ENCODE assay signal across 24 cellular contexts in the genomic region with DNA sequence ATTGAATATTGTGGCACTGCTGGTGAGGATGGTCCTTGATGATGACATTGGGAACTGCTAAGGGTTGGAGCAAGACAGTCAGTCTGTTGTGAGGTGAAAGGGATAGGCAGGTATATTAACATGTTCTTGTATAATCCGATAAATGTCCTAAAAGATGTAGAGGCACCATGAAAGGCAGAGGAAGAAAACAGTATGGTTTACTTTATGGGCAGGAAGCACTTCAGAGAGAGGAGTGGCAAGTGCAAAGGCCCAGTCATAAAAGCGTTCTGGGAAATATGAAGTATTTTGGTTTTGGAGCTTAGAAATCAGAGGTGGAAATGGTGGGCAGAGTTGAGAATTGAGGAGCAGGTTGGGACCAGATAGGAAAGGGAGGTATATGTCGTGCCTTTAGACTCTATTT. TPM values are rescaled to one million over a fixed set of nuclear protein-coding genes. Genes with fewer than 3 reads are reported as not detected.
DNase-seq lines count a peak whose midpoint lies in the region; ATAC-seq and TF ChIP-seq lines count a peak whose summit lies in the region.
"Had no signal": no experiment of that assay in that cellular context is flagged by ENCODE, and none has a peak within 500 bp of the region (broad histone marks: within the 10 kb centered on the region; RNA-seq: fewer than 3 reads in every experiment).

No MANE protein-coding gene starts in this region.

- DNase-seq in activated CD4-positive, alpha-beta T cell treated with anti-CD3 and anti-CD28 coated beads for 36 hours: no peak
- no peak for DNase-seq in activated CD4-positive, alpha-beta T cell treated with anti-CD3 and anti-CD28 coated beads, Interleukin-2, amount 50 U/mL, for 48 hours
- DNase-seq in CD14-positive monocyte (ENCODE audit: low spot score) (no peak), mucosa of descending colon (no peak), kidney glomerular epithelial cell (lab: John Stamatoyannopoulos, UW) (no peak)
- no peak for DNase-seq in activated T-helper 2 cell treated with anti-CD3 and anti-CD28 coated beads, Interferon-gamma antibody, Interleukin-2, Interleukin-4, amounts not matched to agents 10 μg/mL and 5 μg/mL and 100 μg/mL, durations not matched to agents 14 hours and 24 hours and 36 hours (ENCODE audit: low spot score)
- DNase-seq: AML-193, Caco-2, GM23248, Kasumi-1, MM.1S, NCI-H1092, NCI-H1436 treated with DMSO at 0.1 percent for 48 hours, NCI-H2029 treated with DMSO at 0.1 percent for 48 hours, NCI-H2171, NCI-H446 treated with DMSO at 0.1 percent for 48 hours, Peyer's patch had no signal

- no peaks in the 10 kb centered on the region for H3K9me3 ChIP-seq in mucosa of descending colon
- H3K9me3 ChIP-seq in gastroesophageal sphincter: no peaks in the 10 kb centered on the region
- H3K9me3 ChIP-seq: Caco-2, HAP-1, Peyer's patch had no signal

- no peak for TF ChIP-seq EP300 in gastroesophageal sphincter (IDR thresholded peaks at IDR 0.05)

- ATAC-seq in activated CD4-positive, alpha-beta T cell treated with anti-CD3 and anti-CD28 coated beads for 36 hours: no peak
- ATAC-seq in mucosa of descending colon: peak; percentile 63
- ATAC-seq in gastroesophageal sphincter: no peak
- no peak for ATAC-seq in GM18870 (IDR thresholded peaks at IDR 0.05; ENCODE audit: unreplicated experiment)
- ATAC-seq: Right ventricle myocardium inferior had no signal

- H3K36me3 Mint-ChIP-seq in activated CD4-positive, alpha-beta T cell treated with anti-CD3 and anti-CD28 coated beads for 36 hours (ENCODE audit: low read depth): peaks cover 62% of the 10 kb centered on the region
- peaks cover 56 to 74% of the 10 kb centered on the region in 2 donors for H3K36me3 Mint-ChIP-seq in CD14-positive monocyte
- H3K36me3 Mint-ChIP-seq in activated T-helper 2 cell treated with anti-CD3 and anti-CD28 coated beads, Interferon-gamma antibody, Interleukin-2, Interleukin-4, amounts not matched to agents 10 μg/mL and 5 μg/mL and 100 μg/mL, durations not matched to agents 14 hours and 24 hours and 36 hours (ENCODE audit: low read depth): peaks cover 72% of the 10 kb centered on the region

- intact Hi-C loops in activated CD4-positive, alpha-beta T cell treated with anti-CD3 and anti-CD28 coated beads for 36 hours (cut with DNase I, micrococcal nuclease): no loop called here
- intact Hi-C loops in CD14-positive monocyte (cut with micrococcal nuclease): no loop called here
- intact Hi-C loops in activated T-helper 2 cell treated with anti-CD3 and anti-CD28 coated beads, Interferon-gamma antibody, Interleukin-2, Interleukin-4, amounts not matched to agents 10 μg/mL and 5 μg/mL and 100 μg/mL, durations not matched to agents 14 hours and 24 hours and 36 hours (cut with micrococcal nuclease): no loop called here
- intact Hi-C loops in mucosa of descending colon (cut with DNase I, micrococcal nuclease): no loop called here

- H3K4me1 ChIP-seq in mucosa of descending colon (ENCODE audit: low read depth) (no peaks in the 10 kb centered on the region), gastroesophageal sphincter (no peaks in the 10 kb centered on the region)
- H3K4me1 ChIP-seq: Caco-2, HAP-1, Peyer's patch had no signal

- H3K4me3 ChIP-seq in mucosa of descending colon: no peak overlapping the region
- no peak overlapping the region for H3K4me3 ChIP-seq in gastroesophageal sphincter
- H3K4me3 ChIP-seq: GM23248, HAP-1, Peyer's patch, SK-N-MC had no signal

- H3K27ac ChIP-seq in gastroesophageal sphincter: no peak overlapping the region
- H3K27ac ChIP-seq: 22Rv1, C4-2B, GM23248, Peyer's patch, SK-N-MC had no signal

- WGBS in gastroesophageal sphincter (ENCODE audit: low coverage in 1 of 2), 2 donors: 96 to 100% methylated on average over 3 of the region's 3 CpGs

- H3K27me3 Mint-ChIP-seq in activated CD4-positive, alpha-beta T cell treated with anti-CD3 and anti-CD28 coated beads for 36 hours: no peaks in the 10 kb centered on the region
- no peaks in the 10 kb centered on the region for H3K27me3 Mint-ChIP-seq in CD14-positive monocyte (ENCODE audit: low read depth in 3 of 3)
- no peaks in the 10 kb centered on the region for H3K27me3 Mint-ChIP-seq in activated T-helper 2 cell treated with anti-CD3 and anti-CD28 coated beads, Interferon-gamma antibody, Interleukin-2, Interleukin-4, amounts not matched to agents 10 μg/mL and 5 μg/mL and 100 μg/mL, durations not matched to agents 14 hours and 24 hours and 36 hours (ENCODE audit: low read depth)

- TF ChIP-seq POLR2A in gastroesophageal sphincter (IDR thresholded peaks at IDR 0.05): no peak

- H3K27me3 ChIP-seq in gastroesophageal sphincter: no peaks in the 10 kb centered on the region
- H3K27me3 ChIP-seq: Peyer's patch had no signal

- no peak for TF ChIP-seq CTCF in CD14-positive monocyte (IDR thresholded peaks at IDR 0.05)
- no peak for TF ChIP-seq CTCF in mucosa of descending colon (IDR thresholded peaks at IDR 0.05)
- TF ChIP-seq CTCF in gastroesophageal sphincter (IDR thresholded peaks at IDR 0.05): no peak

- CTCF ChIA-PET in activated CD4-positive, alpha-beta T cell treated with anti-CD3 and anti-CD28 coated beads for 36 hours (lab: Charles Lee): no interaction called here

- POLR2A ChIA-PET in activated CD4-positive, alpha-beta T cell treated with anti-CD3 and anti-CD28 coated beads for 36 hours (lab: Charles Lee): interaction anchor here (1.1 kb wide), 1 partner anchor 11 kb away, joined by 3 read pairs; no protein-coding TSS in a partner anchor

- peak overlapping the region; percentile 2 for H3K27ac Mint-ChIP-seq in activated CD4-positive, alpha-beta T cell treated with anti-CD3 and anti-CD28 coated beads for 36 hours
- H3K27ac Mint-ChIP-seq in CD14-positive monocyte: peak overlapping the region; percentile 58 to 94 (median 89)
- peak overlapping the region; percentile 5 for H3K27ac Mint-ChIP-seq in activated T-helper 2 cell treated with anti-CD3 and anti-CD28 coated beads, Interferon-gamma antibody, Interleukin-2, Interleukin-4, amounts not matched to agents 10 μg/mL and 5 μg/mL and 100 μg/mL, durations not matched to agents 14 hours and 24 hours and 36 hours

- peaks cover 9% of the 10 kb centered on the region for H3K4me1 Mint-ChIP-seq in activated CD4-positive, alpha-beta T cell treated with anti-CD3 and anti-CD28 coated beads for 36 hours
- H3K4me1 Mint-ChIP-seq in CD14-positive monocyte: peaks cover 44% of the 10 kb centered on the region
- peaks cover 16% of the 10 kb centered on the region for H3K4me1 Mint-ChIP-seq in activated T-helper 2 cell treated with anti-CD3 and anti-CD28 coated beads, Interferon-gamma antibody, Interleukin-2, Interleukin-4, amounts not matched to agents 10 μg/mL and 5 μg/mL and 100 μg/mL, durations not matched to agents 14 hours and 24 hours and 36 hours (ENCODE audit: low read depth)

- H3K9me3 Mint-ChIP-seq in activated CD4-positive, alpha-beta T cell treated with anti-CD3 and anti-CD28 coated beads for 36 hours (ENCODE audit: low read depth): no peaks in the 10 kb centered on the region
- no peaks in the 10 kb centered on the region for H3K9me3 Mint-ChIP-seq in CD14-positive monocyte
- no peaks in the 10 kb centered on the region for H3K9me3 Mint-ChIP-seq in activated T-helper 2 cell treated with anti-CD3 and anti-CD28 coated beads, Interferon-gamma antibody, Interleukin-2, Interleukin-4, amounts not matched to agents 10 μg/mL and 5 μg/mL and 100 μg/mL, durations not matched to agents 14 hours and 24 hours and 36 hours

- H3K4me3 Mint-ChIP-seq in activated CD4-positive, alpha-beta T cell treated with anti-CD3 and anti-CD28 coated beads for 36 hours: no peak overlapping the region
- no peak overlapping the region for H3K4me3 Mint-ChIP-seq in CD14-positive monocyte
- H3K4me3 Mint-ChIP-seq in activated T-helper 2 cell treated with anti-CD3 and anti-CD28 coated beads, Interferon-gamma antibody, Interleukin-2, Interleukin-4, amounts not matched to agents 10 μg/mL and 5 μg/mL and 100 μg/mL, durations not matched to agents 14 hours and 24 hours and 36 hours (ENCODE audit: low read depth): no peak overlapping the region

- no peaks in the 10 kb centered on the region for H3K36me3 ChIP-seq in mucosa of descending colon (ENCODE audit: low read depth)
- peaks cover 0 to 81% of the 10 kb centered on the region in 2 donors for H3K36me3 ChIP-seq in gastroesophageal sphincter

RNA-seq across cellular contexts. Expression of a gene that starts 9.5 kb away (rescaled TPM):
- 100 to 1,000 TPM; 134 to 137 TPM for total RNA-seq in activated CD4-positive, alpha-beta T cell treated with anti-CD3 and anti-CD28 coated beads for 36 hours
- 10 to 100 TPM; 25.1 to 26.3 TPM for polyA plus RNA-seq in CD14-positive monocyte
- 129 and 131 TPM in 2 replicates for total RNA-seq in activated T-helper 2 cell treated with anti-CD3 and anti-CD28 coated beads, Interferon-gamma antibody, Interleukin-2, Interleukin-4, amounts not matched to agents 10 μg/mL and 5 μg/mL and 100 μg/mL, durations not matched to agents 14 hours and 24 hours and 36 hours
- 10 to 100 TPM; 31.9 to 35.3 (median 32.8) TPM for total RNA-seq in mucosa of descending colon
- total RNA-seq in gastroesophageal sphincter: 10 to 100 TPM; 28.1 to 43.9 (median 37.3) TPM

RNA-seq across cellular contexts. Expression of a gene that starts 23.6 kb away (rescaled TPM):
- total RNA-seq in activated CD4-positive, alpha-beta T cell treated with anti-CD3 and anti-CD28 coated beads for 36 hours: 10 to 100 TPM; 10.7 to 11.1 TPM
- polyA plus RNA-seq in CD14-positive monocyte: 10 to 100 TPM; 24.4 to 31.9 TPM
- total RNA-seq in activated T-helper 2 cell treated with anti-CD3 and anti-CD28 coated beads, Interferon-gamma antibody, Interleukin-2, Interleukin-4, amounts not matched to agents 10 μg/mL and 5 μg/mL and 100 μg/mL, durations not matched to agents 14 hours and 24 hours and 36 hours: 16.3 and 16.5 TPM in 2 replicates
- total RNA-seq in mucosa of descending colon (10 to 100 TPM; 10.8 to 18.5 (median 13.7) TPM), gastroesophageal sphincter (10 to 100 TPM; 22.1 to 30.5 (median 25.0) TPM)

Comparison
In these comparisons a context has a peak if more than half of its experiments do, and no peak if none do; other contexts are left out.
1. H3K27ac Mint-ChIP-seq: peak in every context shown above with its lines; median percentile 89 in CD14-positive monocyte; 5 in activated T-helper 2 cell treated with anti-CD3 and anti-CD28 coated beads, Interferon-gamma antibody, Interleukin-2, Interleukin-4, amounts not matched to agents 10 μg/mL and 5 μg/mL and 100 μg/mL, durations not matched to agents 14 hours and 24 hours and 36 hours; 2 in activated CD4-positive, alpha-beta T cell treated with anti-CD3 and anti-CD28 coated beads for 36 hours.